In the genomic region with DNA sequence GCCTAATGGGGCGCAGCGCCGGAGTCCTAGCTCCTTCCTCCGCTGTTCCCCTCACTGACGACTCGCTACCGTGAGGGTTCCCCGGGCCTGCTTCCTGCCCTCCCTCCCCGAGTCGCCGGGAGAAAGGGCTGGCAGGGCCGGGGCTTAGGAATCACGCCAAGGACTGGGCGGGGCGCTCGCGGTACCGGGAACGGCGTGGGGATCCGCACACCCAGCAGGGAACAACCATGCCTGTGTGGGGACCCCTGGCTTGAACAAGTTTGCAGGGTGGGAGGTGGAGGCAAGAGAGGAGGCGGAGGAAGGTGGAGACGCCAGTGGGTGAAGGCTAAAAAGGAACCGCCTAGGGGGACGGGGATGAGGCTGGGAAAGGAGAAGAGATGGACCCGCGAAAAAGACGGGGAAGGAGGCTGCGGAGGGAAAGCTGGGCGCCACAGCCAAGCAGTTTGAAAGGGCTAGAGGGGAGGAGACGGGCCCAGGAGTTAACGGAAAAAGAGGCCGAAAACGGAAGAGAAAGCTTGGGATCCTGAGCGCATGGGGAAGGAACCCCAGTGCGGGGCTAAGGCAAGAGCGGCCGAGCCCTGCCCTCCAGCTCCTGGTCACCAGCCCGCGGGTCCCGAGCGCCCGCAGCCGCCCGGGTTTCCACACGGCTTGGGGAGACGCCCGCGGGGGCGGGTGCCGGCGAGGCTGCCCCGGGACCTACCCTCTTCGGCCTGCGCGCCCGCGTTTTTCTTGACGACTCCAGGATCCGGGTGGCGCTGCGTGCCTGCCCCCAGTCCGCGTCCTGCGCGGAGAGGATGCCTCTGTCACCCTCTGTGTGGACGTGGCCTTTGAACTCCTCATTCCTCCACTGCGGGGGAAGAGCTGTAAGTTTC, we compare ENCODE assay signal across 8 cellular contexts. TPM values are rescaled to one million over a fixed set of nuclear protein-coding genes. Genes with fewer than 3 reads are reported as not detected.
DNase-seq lines count a peak whose midpoint lies in the region; ATAC-seq and TF ChIP-seq lines count a peak whose summit lies in the region.

No MANE protein-coding gene starts in this region.

- peak overlapping the region; percentile 30 to 72 (median 52) for H3K4me3 ChIP-seq in esophagus squamous epithelium
- peak overlapping the region; percentile 65 to 73 for H3K4me3 ChIP-seq in mucosa of rectum (ENCODE audit: low read length in 2 of 2)
- H3K4me3 ChIP-seq in vagina, result peak overlapping the region; percentile 73 to 81

- ATAC-seq in HG03439 (IDR thresholded peaks at IDR 0.05; ENCODE audit: unreplicated experiment), result no peak

- peak overlapping the region; percentile 70 to 92 (median 85) for H3K27ac ChIP-seq in esophagus squamous epithelium
- H3K27ac ChIP-seq in mucosa of rectum (ENCODE audit: low read depth in 2 of 2, low read length in 2 of 2), result peak overlapping the region; percentile 81
- H3K27ac ChIP-seq in vagina, result peak overlapping the region; percentile 91

- H3K27me3 ChIP-seq in esophagus squamous epithelium (peaks cover 0 to 57% (median 2%) of the 10 kb centered on the region in 4 donors), mucosa of rectum (ENCODE audit: control insufficient read depth in 2 of 2, insufficient read depth in 2 of 2, low read length in 2 of 2) (peaks cover 6 to 21% of the 10 kb centered on the region in 2 donors), vagina (no peaks in the 10 kb centered on the region)

- H3K4me1 Mint-ChIP-seq in activated naive CD4-positive, alpha-beta T cell treated with anti-CD3 and anti-CD28 coated beads, Interleukin-2, amount 10 ng/mL, durations not matched to agents 7 days and 5 days, result no peaks in the 10 kb centered on the region

- H3K9me3 Mint-ChIP-seq in activated naive CD4-positive, alpha-beta T cell treated with anti-CD3 and anti-CD28 coated beads, Interleukin-2, amount 10 ng/mL, durations not matched to agents 7 days and 5 days, result no peaks in the 10 kb centered on the region

- intact Hi-C loops in esophagus squamous epithelium (cut with DNase I), result loop anchor here (5.0 kb wide), 1 partner anchor 1149 kb away; no protein-coding TSS in a partner anchor
- intact Hi-C loops in vagina (cut with DNase I), result loop anchor here (5.0 kb wide), 1 partner anchor 1144 kb away; no protein-coding TSS in a partner anchor

- WGBS in esophagus squamous epithelium, 2 donors, result 2 to 3% methylated on average over 26 to 30 of the region's 68 CpGs

- H3K27me3 Mint-ChIP-seq in activated naive CD4-positive, alpha-beta T cell treated with anti-CD3 and anti-CD28 coated beads, Interleukin-2, amount 10 ng/mL, durations not matched to agents 7 days and 5 days, result peaks cover 57% of the 10 kb centered on the region

- no peaks in the 10 kb centered on the region for H3K36me3 Mint-ChIP-seq in activated naive CD4-positive, alpha-beta T cell treated with anti-CD3 and anti-CD28 coated beads, Interleukin-2, amount 10 ng/mL, durations not matched to agents 7 days and 5 days

- DNase-seq in activated naive CD4-positive, alpha-beta T cell treated with anti-CD3 and anti-CD28 coated beads, Interleukin-2, amount 10 ng/mL, durations not matched to agents 7 days and 5 days, result no peak
- DNase-seq in activated naive CD4-positive, alpha-beta T cell treated with Interleukin-2 at 50 U/mL for 16 hours, result no peak
- no peak for DNase-seq in esophagus squamous epithelium (lab: John Stamatoyannopoulos, UW)
- no peak for DNase-seq in vagina (ENCODE audit: extremely low spot score in 2 of 2)
- no peak for DNase-seq in SHP77 (lab: John Stamatoyannopoulos, UW)
- DNase-seq in activated effector memory CD4-positive, alpha-beta T cell treated with Interleukin-2 at 50 U/mL for 16 hours, result no peak

- no peak overlapping the region for H3K4me3 Mint-ChIP-seq in activated naive CD4-positive, alpha-beta T cell treated with anti-CD3 and anti-CD28 coated beads, Interleukin-2, amount 10 ng/mL, durations not matched to agents 7 days and 5 days

- peak overlapping the region; percentile 48 to 71 for H3K9ac ChIP-seq in mucosa of rectum (ENCODE audit: low read depth in 1 of 2, low read length in 2 of 2)

- TF ChIP-seq CTCF in esophagus squamous epithelium (IDR thresholded peaks at IDR 0.05), result no peak
- TF ChIP-seq CTCF in vagina (IDR thresholded peaks at IDR 0.05), result no peak

- H3K27ac Mint-ChIP-seq in activated naive CD4-positive, alpha-beta T cell treated with anti-CD3 and anti-CD28 coated beads, Interleukin-2, amount 10 ng/mL, durations not matched to agents 7 days and 5 days, result peak overlapping the region; percentile 33

- no peaks in the 10 kb centered on the region for H3K9me3 ChIP-seq in esophagus squamous epithelium
- H3K9me3 ChIP-seq in mucosa of rectum (ENCODE audit: control insufficient read depth in 2 of 2, low read length in 2 of 2), result no peaks in the 10 kb centered on the region
- H3K9me3 ChIP-seq in vagina, result no peaks in the 10 kb centered on the region

- H3K4me1 ChIP-seq in esophagus squamous epithelium, result peaks cover 4 to 50% (median 9%) of the 10 kb centered on the region in 3 donors
- H3K4me1 ChIP-seq in mucosa of rectum (ENCODE audit: control insufficient read depth in 2 of 2, insufficient read depth in 2 of 2, low read length in 2 of 2), result peaks cover 15 to 17% of the 10 kb centered on the region in 2 donors
- H3K4me1 ChIP-seq in vagina, result peaks cover 24% of the 10 kb centered on the region

- H3K36me3 ChIP-seq in esophagus squamous epithelium, result no peaks in the 10 kb centered on the region
- H3K36me3 ChIP-seq in mucosa of rectum (ENCODE audit: control insufficient read depth in 2 of 2, insufficient read depth in 2 of 2, low read length in 2 of 2), result no peaks in the 10 kb centered on the region
- no peaks in the 10 kb centered on the region for H3K36me3 ChIP-seq in vagina

- CTCF ChIA-PET in activated naive CD4-positive, alpha-beta T cell treated with anti-CD3 and anti-CD28 coated beads, Interleukin-2, amount 10 ng/mL, durations not matched to agents 7 days and 5 days (lab: Charles Lee), result no interaction called here

- TF ChIP-seq POLR2A in esophagus squamous epithelium (IDR thresholded peaks at IDR 0.05) (peak in 2 of 4 donors; percentile 43 to 51), vagina (IDR thresholded peaks at IDR 0.05) (no peak)

RNA-seq across cellular contexts. Expression of a gene that starts 1.3 kb away (rescaled TPM):
- total RNA-seq in esophagus squamous epithelium, result 10 to 100 TPM in 1 of 4 donors, 1 to 10 TPM in 3; 3.4 to 17.5 (median 6.6) TPM
- 45.2 TPM for total RNA-seq in vagina
